ENCODE assay signal across 15 cellular contexts in genomic region chr7:43618073-43618472, GRCh38. TPM values are rescaled to one million over a fixed set of nuclear protein-coding genes. Genes with fewer than 3 reads are reported as not detected.
A peak's percentile ranks its signal among the peaks of the same experiment; 100 is the strongest.
DNase-seq lines count a peak whose midpoint lies in the region; ATAC-seq and TF ChIP-seq lines count a peak whose summit lies in the region.
"Had no signal": no experiment of that assay in that cellular context is flagged by ENCODE, and none has a peak within 500 bp of the region (broad histone marks: within the 10 kb centered on the region; RNA-seq: fewer than 3 reads in every experiment).

No MANE protein-coding gene starts in this region.

- H3K9me2 ChIP-seq in OCI-LY1 (ENCODE audit: low read depth, low read length) = no peaks in the 10 kb centered on the region

- H3K36me3 ChIP-seq in A673 (ENCODE audit: insufficient read depth, low read length, poor library complexity, severe bottlenecking) (peaks cover 7% of the 10 kb centered on the region), OCI-LY1 (ENCODE audit: insufficient read depth, low read length) (peaks cover 95% of the 10 kb centered on the region)

- no peak overlapping the region for H3K4me2 ChIP-seq in OCI-LY1 (ENCODE audit: low read length)

- H3K4me1 Mint-ChIP-seq in nephron progenitor cell = no peaks in the 10 kb centered on the region

- H3K27me3 ChIP-seq in A673 (replicated peaks; ENCODE audit: insufficient read depth, low read depth, low read length, poor library complexity) = no peaks in the 10 kb centered on the region
- no peaks in the 10 kb centered on the region for H3K27me3 ChIP-seq in OCI-LY1 (ENCODE audit: insufficient read depth, low read length)

- H3K9me3 Mint-ChIP-seq in nephron progenitor cell = no peaks in the 10 kb centered on the region

- H3K27me3 Mint-ChIP-seq in nephron progenitor cell (ENCODE audit: low read depth, poor library complexity) = peaks cover 4% of the 10 kb centered on the region

- no peaks in the 10 kb centered on the region for H3K9me3 ChIP-seq in A673 (ENCODE audit: low read depth, low read length, poor library complexity, severe bottlenecking)
- no peaks in the 10 kb centered on the region for H3K9me3 ChIP-seq in OCI-LY1 (ENCODE audit: low read length)

- intact Hi-C loops in A673 (cut with micrococcal nuclease; ENCODE audit: unreplicated experiment) = no loop called here

- BruUV-seq in A673 (replicated peaks; lab: Mats Ljungman, UMichigan) = no TSS peak

- H3K79me2 ChIP-seq in OCI-LY1 (ENCODE audit: insufficient read depth, low read length) = peaks cover 48% of the 10 kb centered on the region

- H3K4me3 ChIP-seq in A673 (ENCODE audit: low read depth, low read length, poor library complexity, severe bottlenecking) (no peak overlapping the region), OCI-LY1 (ENCODE audit: low read depth, low read length, poor library complexity, severe bottlenecking) (no peak overlapping the region)

- no peak overlapping the region for H2AFZ ChIP-seq in OCI-LY1 (ENCODE audit: low read length)

- H4K20me1 ChIP-seq in OCI-LY1 (ENCODE audit: insufficient read depth, low read length) = no peaks in the 10 kb centered on the region

- POLR2A ChIA-PET in A673 (lab: Charles Lee; ENCODE audit: low non-redundant PET) = no interaction called here

- peak; percentile 8 for TF ChIP-seq POLR2A in GM19099 (IDR thresholded peaks at IDR 0.05; ENCODE audit: extremely low read depth, insufficient read length, low read depth)

- H3F3A ChIP-seq in OCI-LY1 (ENCODE audit: insufficient read depth, low read length) = no peaks in the 10 kb centered on the region

- TF ChIP-seq CTCF in A673 (conservative IDR thresholded peaks at IDR 0.05; ENCODE audit: low read depth, low read length) (no peak), OCI-LY1 (IDR thresholded peaks at IDR 0.05; ENCODE audit: low read length) (no peak), nephron progenitor cell (IDR thresholded peaks at IDR 0.05) (no peak)

- DNase-seq in A673 (ENCODE audit: low spot score) (peak; percentile 69), nephron progenitor cell (peak; percentile 9), NCI-H1092 treated with DMSO at 0.1 percent for 48 hours (lab: John Stamatoyannopoulos, UW) (no peak)
- DNase-seq: DMS53, NCI-H146, NCI-H2081 treated with DMSO at 0.1 percent for 48 hours, NCI-H345, NCI-H526 treated with DMSO at 0.1 percent for 48 hours, SHP77 had no signal

- H3K27ac Mint-ChIP-seq in nephron progenitor cell = no peak overlapping the region

- peaks cover 48% of the 10 kb centered on the region for H3K4me1 ChIP-seq in A673 (ENCODE audit: insufficient read depth, low read length, poor library complexity, severe bottlenecking)
- H3K4me1 ChIP-seq in OCI-LY1 (ENCODE audit: insufficient read depth, low read length, severe bottlenecking) = peaks cover 70% of the 10 kb centered on the region

- ATAC-seq in HG02852 (IDR thresholded peaks at IDR 0.05; ENCODE audit: unreplicated experiment) (no peak), GM18861 (IDR thresholded peaks at IDR 0.05; ENCODE audit: unreplicated experiment) (no peak), GM18498 (IDR thresholded peaks at IDR 0.05; ENCODE audit: unreplicated experiment) (no peak)
- ATAC-seq: Panc1 had no signal

- H3K9ac ChIP-seq in OCI-LY1 (ENCODE audit: low read length) = no peak overlapping the region

- H3K27ac ChIP-seq in A673 (ENCODE audit: low read depth, low read length, poor library complexity, severe bottlenecking) (peak overlapping the region; percentile 57), OCI-LY1 (ENCODE audit: low read depth, low read length, poor library complexity, severe bottlenecking) (peak overlapping the region; percentile 37)

- H3K4me3 Mint-ChIP-seq in nephron progenitor cell = no peak overlapping the region

- H3K36me3 Mint-ChIP-seq in nephron progenitor cell (ENCODE audit: low read depth) = peaks cover 25% of the 10 kb centered on the region

- CTCF ChIA-PET in A673 (lab: Charles Lee) = no interaction called here

RNA-seq across cellular contexts. Expression of gene STK17A, which starts 35.2 kb away (rescaled TPM):
- total RNA-seq in A673 (2021) = 17.1 and 27.3 TPM in 2 replicates
